24 cellular contexts compared by ENCODE assay signal in genomic region chr2:240430595-240430994, GRCh38. TPM values are rescaled to one million over a fixed set of nuclear protein-coding genes. Genes with fewer than 3 reads are reported as not detected.
DNase-seq lines count a peak whose midpoint lies in the region; ATAC-seq and TF ChIP-seq lines count a peak whose summit lies in the region.
"Had no signal": no experiment of that assay in that cellular context is flagged by ENCODE, and none has a peak within 500 bp of the region (broad histone marks: within the 10 kb centered on the region; RNA-seq: fewer than 3 reads in every experiment).

No MANE protein-coding gene starts in this region.

- H3K27ac ChIP-seq in ovary (no peak overlapping the region), prostate gland (no peak overlapping the region), mesendoderm (ENCODE audit: low read depth, low read length) (no peak overlapping the region)
- H3K27ac ChIP-seq: 22Rv1, gastroesophageal sphincter, HL-60, SK-N-MC, tibial nerve had no signal

- H3K4me2 ChIP-seq in mesendoderm (ENCODE audit: low read length): no peak overlapping the region

- TF ChIP-seq POLR2A in ovary (IDR thresholded peaks at IDR 0.05): no peak
- TF ChIP-seq POLR2A in prostate gland (IDR thresholded peaks at IDR 0.05): no peak

- H3K9me3 ChIP-seq in ovary (no peaks in the 10 kb centered on the region), prostate gland (no peaks in the 10 kb centered on the region)

- peaks cover 7% of the 10 kb centered on the region for H3K4me1 ChIP-seq in ovary (ENCODE audit: insufficient read depth)
- no peaks in the 10 kb centered on the region for H3K4me1 ChIP-seq in prostate gland (replicated peaks)
- no peaks in the 10 kb centered on the region for H3K4me1 ChIP-seq in mesendoderm (ENCODE audit: control insufficient read depth, low read depth, low read length)

- no peak overlapping the region for H4K5ac ChIP-seq in mesendoderm (ENCODE audit: low read length)

- no peak overlapping the region for H4K8ac ChIP-seq in mesendoderm (ENCODE audit: low read depth, low read length)

- no peak overlapping the region for H3K4me3 Mint-ChIP-seq in natural killer cell
- H3K4me3 Mint-ChIP-seq in natural killer cell treated with Interleukin-12 subunit alpha and Interleukin-12 subunit beta and Interleukin-15 and Interleukin-18, amount 100 ng/mL, for 72 hours: no peak overlapping the region
- H3K4me3 Mint-ChIP-seq: activated CD4-positive, alpha-beta T cell treated with anti-CD3 and anti-CD28 coated beads, Interleukin-2, amount 10 ng/mL, durations not matched to agents 7 days and 5 days; CD4-positive, alpha-beta memory T cell had no signal

- H3K23ac ChIP-seq in mesendoderm (ENCODE audit: low read length): no peak overlapping the region

- no peak overlapping the region for H2BK15ac ChIP-seq in mesendoderm (replicated peaks; ENCODE audit: low read depth)

- 91 to 97% (median 92%) methylated on average over 5 of the region's 5 CpGs for WGBS in ovary, 3 donors
- 96% methylated on average over 5 of the region's 5 CpGs for WGBS in prostate gland
- no CpG with 5 or more reads among the region's 5 CpGs for WGBS in mesendoderm (ENCODE audit: extremely low coverage, insufficient coverage, low lambda C conversion rate)

- no peak overlapping the region for H3K4me3 ChIP-seq in ovary
- H3K4me3 ChIP-seq in prostate gland: no peak overlapping the region
- no peak overlapping the region for H3K4me3 ChIP-seq in mesendoderm (ENCODE audit: low read length)
- H3K4me3 ChIP-seq: gastroesophageal sphincter, lung, SK-N-MC, tibial nerve had no signal

- no peak overlapping the region for H2BK120ac ChIP-seq in mesendoderm (ENCODE audit: low read depth, low read length)

- H3K9me3 Mint-ChIP-seq in natural killer cell: no peaks in the 10 kb centered on the region
- H3K9me3 Mint-ChIP-seq in natural killer cell treated with Interleukin-12 subunit alpha and Interleukin-12 subunit beta and Interleukin-15 and Interleukin-18, amount 100 ng/mL, for 72 hours: no peaks in the 10 kb centered on the region
- H3K9me3 Mint-ChIP-seq: activated CD4-positive, alpha-beta T cell treated with anti-CD3 and anti-CD28 coated beads, Interleukin-2, amount 10 ng/mL, durations not matched to agents 7 days and 5 days had no signal

- TF ChIP-seq EP300 in ovary (IDR thresholded peaks at IDR 0.05): no peak

- intact Hi-C loops in natural killer cell (cut with micrococcal nuclease): no loop called here
- intact Hi-C loops in ovary (cut with DNase I): loop anchor here in 1 of 4 donors (5.0 kb wide), 1 partner anchor 58 kb away; no protein-coding TSS in a partner anchor
- intact Hi-C loops in prostate gland (cut with DNase I): no loop called here

- no peaks in the 10 kb centered on the region for H3K79me2 ChIP-seq in mesendoderm (ENCODE audit: control insufficient read depth, insufficient read depth, low read length)

- H3K56ac ChIP-seq in mesendoderm (ENCODE audit: low read length): no peak overlapping the region

- no peak overlapping the region for H2BK5ac ChIP-seq in mesendoderm (ENCODE audit: low read length)

- H3K4ac ChIP-seq in mesendoderm (ENCODE audit: low read depth, low read length): no peak overlapping the region

- no peak for ATAC-seq in activated CD4-positive, CD25-positive, alpha-beta regulatory T cell treated with anti-CD3 and anti-CD28 coated beads, Interleukin-2, amount 50 U/mL, for 24 hours
- no peak for ATAC-seq in natural killer cell
- ATAC-seq in natural killer cell treated with Interleukin-12 subunit alpha and Interleukin-12 subunit beta and Interleukin-15 and Interleukin-18, amount 100 ng/mL, for 72 hours: no peak
- ATAC-seq in GM19455 (IDR thresholded peaks at IDR 0.05; ENCODE audit: unreplicated experiment): no peak
- ATAC-seq: gastroesophageal sphincter; Panc1; stimulated activated naive CD8-positive, alpha-beta T cell treated with anti-CD3 and anti-CD28 coated beads, Interleukin-15, Interleukin-2, amounts not matched to agents 100 U/mL and 50 U/mL, for 24 hours had no signal

- DNase-seq in activated CD4-positive, CD25-positive, alpha-beta regulatory T cell treated with anti-CD3 and anti-CD28 coated beads, Interleukin-2, amount 50 U/mL, for 72 hours: peak; percentile 17
- DNase-seq in natural killer cell (peak; percentile 12), ovary (peak in 3 of 5 donors; percentile 5 to 20 (median 8)), prostate gland (ENCODE audit: low spot score) (no peak), mesendoderm (no peak)
- no peak for DNase-seq in natural killer cell treated with Interleukin-12 subunit alpha and Interleukin-12 subunit beta and Interleukin-15 and Interleukin-18, amount 100 ng/mL, for 72 hours (ENCODE audit: low spot score)
- DNase-seq: activated CD4-positive, alpha-beta T cell treated with anti-CD3 and anti-CD28 coated beads, Interleukin-2, amount 10 ng/mL, durations not matched to agents 7 days and 5 days; amniotic stem cell; CD4-positive, alpha-beta memory T cell; cortex of kidney; EL; hypothalamus; NCI-H1048; NCI-H1694 treated with DMSO at 0.1 percent for 48 hours; stimulated activated naive CD8-positive, alpha-beta T cell treated with anti-CD3 and anti-CD28 coated beads, Interleukin-15, Interleukin-2, amounts not matched to agents 100 U/mL and 50 U/mL, for 24 hours had no signal

- H3K27me3 ChIP-seq in ovary: no peaks in the 10 kb centered on the region
- H3K27me3 ChIP-seq in prostate gland (replicated peaks; ENCODE audit: insufficient read depth): no peaks in the 10 kb centered on the region
- H3K27me3 ChIP-seq in mesendoderm (ENCODE audit: insufficient read depth, low read length, poor library complexity): no peaks in the 10 kb centered on the region
- H3K27me3 ChIP-seq: tibial nerve had no signal

- H3K27me3 Mint-ChIP-seq in natural killer cell (ENCODE audit: low read depth in 2 of 2): peaks cover 9 to 26% of the 10 kb centered on the region in 2 donors
- H3K27me3 Mint-ChIP-seq in natural killer cell treated with Interleukin-12 subunit alpha and Interleukin-12 subunit beta and Interleukin-15 and Interleukin-18, amount 100 ng/mL, for 72 hours: peaks cover 0 to 15% of the 10 kb centered on the region in 2 donors

- H3K18ac ChIP-seq in mesendoderm (ENCODE audit: low read length): no peak overlapping the region

- H3K27ac Mint-ChIP-seq in natural killer cell: no peak overlapping the region
- H3K27ac Mint-ChIP-seq in natural killer cell treated with Interleukin-12 subunit alpha and Interleukin-12 subunit beta and Interleukin-15 and Interleukin-18, amount 100 ng/mL, for 72 hours: no peak overlapping the region
- H3K27ac Mint-ChIP-seq: activated CD4-positive, alpha-beta T cell treated with anti-CD3 and anti-CD28 coated beads, Interleukin-2, amount 10 ng/mL, durations not matched to agents 7 days and 5 days; CD4-positive, alpha-beta memory T cell had no signal

- H3K36me3 Mint-ChIP-seq in natural killer cell: no peaks in the 10 kb centered on the region
- H3K36me3 Mint-ChIP-seq in natural killer cell treated with Interleukin-12 subunit alpha and Interleukin-12 subunit beta and Interleukin-15 and Interleukin-18, amount 100 ng/mL, for 72 hours: no peaks in the 10 kb centered on the region
- H3K36me3 Mint-ChIP-seq: CD4-positive, alpha-beta memory T cell had no signal

- H3K9ac ChIP-seq in mesendoderm (ENCODE audit: low read length): no peak overlapping the region

- no peaks in the 10 kb centered on the region for H3K36me3 ChIP-seq in ovary
- no peaks in the 10 kb centered on the region for H3K36me3 ChIP-seq in prostate gland
- no peaks in the 10 kb centered on the region for H3K36me3 ChIP-seq in mesendoderm (ENCODE audit: control insufficient read depth, insufficient read depth, low read length)
- H3K36me3 ChIP-seq: gastroesophageal sphincter, tibial nerve had no signal

- H3K79me1 ChIP-seq in mesendoderm (ENCODE audit: low read length): no peaks in the 10 kb centered on the region

- H2AK5ac ChIP-seq in mesendoderm (ENCODE audit: low read length): no peak overlapping the region

- peaks cover 0 to 4% of the 10 kb centered on the region in 2 donors for H3K4me1 Mint-ChIP-seq in natural killer cell
- peaks cover 0 to 6% of the 10 kb centered on the region in 2 donors for H3K4me1 Mint-ChIP-seq in natural killer cell treated with Interleukin-12 subunit alpha and Interleukin-12 subunit beta and Interleukin-15 and Interleukin-18, amount 100 ng/mL, for 72 hours (ENCODE audit: low read depth in 2 of 2)

- TF ChIP-seq CTCF in natural killer cell (IDR thresholded peaks at IDR 0.05) (no peak), ovary (IDR thresholded peaks at IDR 0.05) (no peak), prostate gland (IDR thresholded peaks at IDR 0.05) (no peak)

RNA-seq across cellular contexts. Expression of gene GPC1, which starts 4.9 kb away (rescaled TPM):
- 1 to 10 TPM in 1 of 3 donors, under 1 TPM in 2; 0.79 to 1.4 (median 0.94) TPM for total RNA-seq in natural killer cell
- 1 to 10 TPM; 1.2 to 1.8 TPM for total RNA-seq in natural killer cell treated with Interleukin-12 subunit alpha and Interleukin-12 subunit beta and Interleukin-15 and Interleukin-18, amount 100 ng/mL, for 72 hours
- total RNA-seq in ovary: 100 to 1,000 TPM in 1 of 7 donors, 10 to 100 TPM in 6; 27.2 to 149 (median 73.3) TPM
- polyA plus RNA-seq in ovary: 10 to 100 TPM in 1 of 2 donors, 1 to 10 TPM in 1; 2.9 to 63.3 TPM
- total RNA-seq in prostate gland: 100 to 1,000 TPM in 1 of 2 donors, 10 to 100 TPM in 1; 80.7 to 447 TPM
- 13.5 TPM for polyA plus RNA-seq in mesendoderm (2013, experiment 1 of 2)
- polyA plus RNA-seq in mesendoderm (2013, experiment 2 of 2): 14.4 TPM

Comparison
In these comparisons a context has a peak if more than half of its experiments do, and no peak if none do; other contexts are left out.
1. DNase-seq: peak in activated CD4-positive, CD25-positive, alpha-beta regulatory T cell treated with anti-CD3 and anti-CD28 coated beads, Interleukin-2, amount 50 U/mL, for 72 hours (single experiment), natural killer cell (single experiment) and ovary (3 of 5); none in natural killer cell treated with Interleukin-12 subunit alpha and Interleukin-12 subunit beta and Interleukin-15 and Interleukin-18, amount 100 ng/mL, for 72 hours (single experiment), prostate gland (single experiment) and mesendoderm (single experiment).
2. RNA of gene GPC1, which starts 4.9 kb away (total RNA-seq): 80.7 to 447 TPM in prostate gland and 27.2 to 149 TPM in ovary; 1.2 to 1.8 TPM in natural killer cell treated with Interleukin-12 subunit alpha and Interleukin-12 subunit beta and Interleukin-15 and Interleukin-18, amount 100 ng/mL, for 72 hours and 0.79 to 1.4 TPM in natural killer cell; every median in the first group is over 4 times any median in the second.